ENCODE assay signal across 1 cellular context in the genomic region with DNA sequence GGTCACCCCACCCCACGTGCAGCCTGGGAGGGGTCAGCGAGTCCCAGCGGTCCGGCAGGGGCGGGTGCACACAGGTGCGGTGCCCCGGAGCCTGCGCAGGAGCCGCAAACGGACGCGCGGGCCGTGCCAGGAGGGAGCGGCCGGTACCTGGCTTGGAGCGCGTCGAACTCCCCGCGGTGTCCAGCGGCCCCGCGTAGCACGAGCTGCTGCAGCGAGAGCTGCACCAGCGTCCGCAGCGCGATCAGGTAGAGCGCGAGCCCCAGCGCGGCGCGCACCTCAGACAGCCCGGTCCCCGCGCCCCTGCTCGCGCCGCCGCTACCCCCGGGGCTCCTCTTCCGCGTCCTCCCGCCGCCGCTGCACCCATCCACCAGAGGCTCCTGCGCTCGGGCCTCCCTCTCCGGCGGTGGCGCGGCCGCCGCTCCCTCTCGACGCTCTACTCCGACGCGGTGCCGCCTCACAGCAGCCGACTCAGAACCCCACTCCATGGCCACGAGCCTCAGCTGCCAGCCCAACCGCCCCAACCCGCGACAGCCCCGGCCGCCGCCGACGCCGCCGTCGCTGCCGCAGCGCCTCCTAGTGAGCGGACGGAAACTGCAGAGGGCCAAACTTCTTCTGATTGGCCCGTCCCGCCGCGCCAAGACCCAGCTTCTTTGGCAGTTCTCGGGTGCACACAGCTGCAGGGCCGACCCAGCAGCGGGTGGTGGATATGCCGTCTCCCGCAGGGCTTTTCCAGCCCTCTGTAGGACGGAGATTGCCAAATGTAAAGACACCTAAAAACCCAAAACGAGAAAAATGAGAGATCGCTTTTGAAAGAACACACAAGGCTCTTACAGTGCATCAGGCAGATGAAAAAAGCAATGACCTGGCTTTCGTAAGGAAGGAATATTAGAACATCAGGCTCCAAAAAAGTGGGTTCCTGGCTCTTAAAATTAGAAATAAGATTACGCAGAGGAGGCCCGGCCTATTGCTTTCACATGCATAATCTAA.
TF ChIP-seq lines count a peak whose summit lies in the region.

A gene with protein sequence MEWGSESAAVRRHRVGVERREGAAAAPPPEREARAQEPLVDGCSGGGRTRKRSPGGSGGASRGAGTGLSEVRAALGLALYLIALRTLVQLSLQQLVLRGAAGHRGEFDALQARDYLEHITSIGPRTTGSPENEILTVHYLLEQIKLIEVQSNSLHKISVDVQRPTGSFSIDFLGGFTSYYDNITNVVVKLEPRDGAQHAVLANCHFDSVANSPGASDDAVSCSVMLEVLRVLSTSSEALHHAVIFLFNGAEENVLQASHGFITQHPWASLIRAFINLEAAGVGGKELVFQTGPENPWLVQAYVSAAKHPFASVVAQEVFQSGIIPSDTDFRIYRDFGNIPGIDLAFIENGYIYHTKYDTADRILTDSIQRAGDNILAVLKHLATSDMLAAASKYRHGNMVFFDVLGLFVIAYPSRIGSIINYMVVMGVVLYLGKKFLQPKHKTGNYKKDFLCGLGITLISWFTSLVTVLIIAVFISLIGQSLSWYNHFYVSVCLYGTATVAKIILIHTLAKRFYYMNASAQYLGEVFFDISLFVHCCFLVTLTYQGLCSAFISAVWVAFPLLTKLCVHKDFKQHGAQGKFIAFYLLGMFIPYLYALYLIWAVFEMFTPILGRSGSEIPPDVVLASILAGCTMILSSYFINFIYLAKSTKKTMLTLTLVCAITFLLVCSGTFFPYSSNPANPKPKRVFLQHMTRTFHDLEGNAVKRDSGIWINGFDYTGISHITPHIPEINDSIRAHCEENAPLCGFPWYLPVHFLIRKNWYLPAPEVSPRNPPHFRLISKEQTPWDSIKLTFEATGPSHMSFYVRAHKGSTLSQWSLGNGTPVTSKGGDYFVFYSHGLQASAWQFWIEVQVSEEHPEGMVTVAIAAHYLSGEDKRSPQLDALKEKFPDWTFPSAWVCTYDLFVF (minus strand): TSS at position 575 of the 987 bp plus-strand sequence. CDS start 90 bp downstream, at position 485.

TF ChIP-seq in K562, 482 proteins besides CTCF, POLR2A, EP300 and RAD21 (continued from another document and continues in another):
- 0 out of 2 replicates have a peak, but pooled peaks have one; percentile 36 for TF ChIP-seq HCFC1 (IDR thresholded peaks at IDR 0.05; ENCODE audit: low read depth, low read length)
- TF ChIP-seq, protein P1, sequence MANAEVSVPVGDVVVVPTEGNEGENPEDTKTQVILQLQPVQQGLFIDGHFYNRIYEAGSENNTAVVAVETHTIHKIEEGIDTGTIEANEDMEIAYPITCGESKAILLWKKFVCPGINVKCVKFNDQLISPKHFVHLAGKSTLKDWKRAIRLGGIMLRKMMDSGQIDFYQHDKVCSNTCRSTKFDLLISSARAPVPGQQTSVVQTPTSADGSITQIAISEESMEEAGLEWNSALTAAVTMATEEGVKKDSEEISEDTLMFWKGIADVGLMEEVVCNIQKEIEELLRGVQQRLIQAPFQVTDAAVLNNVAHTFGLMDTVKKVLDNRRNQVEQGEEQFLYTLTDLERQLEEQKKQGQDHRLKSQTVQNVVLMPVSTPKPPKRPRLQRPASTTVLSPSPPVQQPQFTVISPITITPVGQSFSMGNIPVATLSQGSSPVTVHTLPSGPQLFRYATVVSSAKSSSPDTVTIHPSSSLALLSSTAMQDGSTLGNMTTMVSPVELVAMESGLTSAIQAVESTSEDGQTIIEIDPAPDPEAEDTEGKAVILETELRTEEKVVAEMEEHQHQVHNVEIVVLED (CRISPR knock-in tag; IDR thresholded peaks at IDR 0.05), result no peak
- peak; percentile 59; the same call in 1 of the 2 replicates for TF ChIP-seq XRCC5 (IDR thresholded peaks at IDR 0.05; ENCODE audit: low read depth, low read length)
- TF ChIP-seq SIN3B (IDR thresholded peaks at IDR 0.05; ENCODE audit: low read depth), result no peak
- TF ChIP-seq TRIM28 (IDR thresholded peaks at IDR 0.05), result no peak
- no peak for TF ChIP-seq ZBTB34 (CRISPR knock-in tag; IDR thresholded peaks at IDR 0.05)
- TF ChIP-seq ZNF318 (IDR thresholded peaks at IDR 0.05; ENCODE audit: borderline replicate concordance in 1 of 2, low read depth in 1 of 2), result no peak
- TF ChIP-seq KLF10 (CRISPR knock-in tag; IDR thresholded peaks at IDR 0.05), result no peak
- no peak for TF ChIP-seq ZKSCAN3 (CRISPR knock-in tag; IDR thresholded peaks at IDR 0.05)
- no peak for TF ChIP-seq NR1H2 (CRISPR knock-in tag; IDR thresholded peaks at IDR 0.05)
- peak; percentile 87 for TF ChIP-seq ZNF407 (IDR thresholded peaks at IDR 0.05; ENCODE audit: low read depth)
- TF ChIP-seq, protein P2, sequence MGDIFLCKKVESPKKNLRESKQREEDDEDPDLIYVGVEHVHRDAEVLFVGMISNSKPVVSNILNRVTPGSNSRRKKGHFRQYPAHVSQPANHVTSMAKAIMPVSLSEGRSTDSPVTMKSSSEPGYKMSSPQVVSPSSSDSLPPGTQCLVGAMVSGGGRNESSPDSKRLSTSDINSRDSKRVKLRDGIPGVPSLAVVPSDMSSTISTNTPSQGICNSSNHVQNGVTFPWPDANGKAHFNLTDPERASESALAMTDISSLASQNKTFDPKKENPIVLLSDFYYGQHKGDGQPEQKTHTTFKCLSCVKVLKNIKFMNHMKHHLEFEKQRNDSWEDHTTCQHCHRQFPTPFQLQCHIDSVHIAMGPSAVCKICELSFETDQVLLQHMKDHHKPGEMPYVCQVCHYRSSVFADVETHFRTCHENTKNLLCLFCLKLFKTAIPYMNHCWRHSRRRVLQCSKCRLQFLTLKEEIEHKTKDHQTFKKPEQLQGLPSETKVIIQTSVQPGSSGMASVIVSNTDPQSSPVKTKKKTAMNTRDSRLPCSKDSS (IDR thresholded peaks at IDR 0.05; ENCODE audit: low read depth, partially characterized antibody), result no peak
- no peak for TF ChIP-seq DPF2 (IDR thresholded peaks at IDR 0.05)
- TF ChIP-seq SLC30A9 (CRISPR knock-in tag; IDR thresholded peaks at IDR 0.05), result no peak
- no peak for TF ChIP-seq HES1 (IDR thresholded peaks at IDR 0.05; ENCODE audit: low read depth)
